Comparison of ENCODE assay signal across 1 cellular context in genomic region chr3:12484198-12484982, GRCh38.
TF ChIP-seq lines count a peak whose summit lies in the region.

TSS of gene TSEN2 (plus strand) at chr3:12484480. CDS start at chr3:12489801, 5,321 bp downstream.

TF ChIP-seq in K562, 482 proteins besides CTCF, POLR2A, EP300 and RAD21 (continued from another document and continues in another):
- TF ChIP-seq, protein P1, sequence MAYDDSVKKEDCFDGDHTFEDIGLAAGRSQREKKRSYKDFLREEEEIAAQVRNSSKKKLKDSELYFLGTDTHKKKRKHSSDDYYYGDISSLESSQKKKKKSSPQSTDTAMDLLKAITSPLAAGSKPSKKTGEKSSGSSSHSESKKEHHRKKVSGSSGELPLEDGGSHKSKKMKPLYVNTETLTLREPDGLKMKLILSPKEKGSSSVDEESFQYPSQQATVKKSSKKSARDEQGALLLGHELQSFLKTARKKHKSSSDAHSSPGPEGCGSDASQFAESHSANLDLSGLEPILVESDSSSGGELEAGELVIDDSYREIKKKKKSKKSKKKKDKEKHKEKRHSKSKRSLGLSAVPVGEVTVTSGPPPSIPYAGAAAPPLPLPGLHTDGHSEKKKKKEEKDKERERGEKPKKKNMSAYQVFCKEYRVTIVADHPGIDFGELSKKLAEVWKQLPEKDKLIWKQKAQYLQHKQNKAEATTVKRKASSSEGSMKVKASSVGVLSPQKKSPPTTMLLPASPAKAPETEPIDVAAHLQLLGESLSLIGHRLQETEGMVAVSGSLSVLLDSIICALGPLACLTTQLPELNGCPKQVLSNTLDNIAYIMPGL (CRISPR knock-in tag; IDR thresholded peaks at IDR 0.05) = peak; percentile 58; the same call in 1 of the 2 replicates
- 0 out of 2 replicates have a peak, but pooled peaks have one; percentile 56 for TF ChIP-seq FOXK1 (CRISPR knock-in tag; IDR thresholded peaks at IDR 0.05; ENCODE audit: borderline replicate concordance)
- no peak for TF ChIP-seq ZNF507 (tag; conservative IDR thresholded peaks at IDR 0.05)
- TF ChIP-seq, protein P2, sequence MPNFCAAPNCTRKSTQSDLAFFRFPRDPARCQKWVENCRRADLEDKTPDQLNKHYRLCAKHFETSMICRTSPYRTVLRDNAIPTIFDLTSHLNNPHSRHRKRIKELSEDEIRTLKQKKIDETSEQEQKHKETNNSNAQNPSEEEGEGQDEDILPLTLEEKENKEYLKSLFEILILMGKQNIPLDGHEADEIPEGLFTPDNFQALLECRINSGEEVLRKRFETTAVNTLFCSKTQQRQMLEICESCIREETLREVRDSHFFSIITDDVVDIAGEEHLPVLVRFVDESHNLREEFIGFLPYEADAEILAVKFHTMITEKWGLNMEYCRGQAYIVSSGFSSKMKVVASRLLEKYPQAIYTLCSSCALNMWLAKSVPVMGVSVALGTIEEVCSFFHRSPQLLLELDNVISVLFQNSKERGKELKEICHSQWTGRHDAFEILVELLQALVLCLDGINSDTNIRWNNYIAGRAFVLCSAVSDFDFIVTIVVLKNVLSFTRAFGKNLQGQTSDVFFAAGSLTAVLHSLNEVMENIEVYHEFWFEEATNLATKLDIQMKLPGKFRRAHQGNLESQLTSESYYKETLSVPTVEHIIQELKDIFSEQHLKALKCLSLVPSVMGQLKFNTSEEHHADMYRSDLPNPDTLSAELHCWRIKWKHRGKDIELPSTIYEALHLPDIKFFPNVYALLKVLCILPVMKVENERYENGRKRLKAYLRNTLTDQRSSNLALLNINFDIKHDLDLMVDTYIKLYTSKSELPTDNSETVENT (CRISPR knock-in tag; IDR thresholded peaks at IDR 0.05) = peak; percentile 63; the same call in 1 of the 2 replicates
- 0 out of 2 replicates have a peak, but pooled peaks have one; percentile 53 for TF ChIP-seq HSF4 (CRISPR knock-in tag; IDR thresholded peaks at IDR 0.05; ENCODE audit: borderline replicate concordance)
- peak; percentile 92 for TF ChIP-seq MXI1 (IDR thresholded peaks at IDR 0.05; ENCODE audit: low read depth, low read length)
- TF ChIP-seq, protein P3, sequence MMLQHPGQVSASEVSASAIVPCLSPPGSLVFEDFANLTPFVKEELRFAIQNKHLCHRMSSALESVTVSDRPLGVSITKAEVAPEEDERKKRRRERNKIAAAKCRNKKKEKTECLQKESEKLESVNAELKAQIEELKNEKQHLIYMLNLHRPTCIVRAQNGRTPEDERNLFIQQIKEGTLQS (IDR thresholded peaks at IDR 0.05) = no peak
- TF ChIP-seq, protein P3 (CRISPR knock-in tag; conservative IDR thresholded peaks at IDR 0.05) = peak; percentile 75
- TF ChIP-seq HDAC8 (tag; IDR thresholded peaks at IDR 0.05) = 0 out of 2 replicates have a peak, but pooled peaks have one; percentile 24
- TF ChIP-seq, protein P4, sequence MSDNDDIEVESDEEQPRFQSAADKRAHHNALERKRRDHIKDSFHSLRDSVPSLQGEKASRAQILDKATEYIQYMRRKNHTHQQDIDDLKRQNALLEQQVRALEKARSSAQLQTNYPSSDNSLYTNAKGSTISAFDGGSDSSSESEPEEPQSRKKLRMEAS (CRISPR knock-in tag; IDR thresholded peaks at IDR 0.05) = peak; percentile 91
- TF ChIP-seq CTBP1 (IDR thresholded peaks at IDR 0.05; ENCODE audit: borderline replicate concordance) = peak; percentile 85; the same call in 1 of the 2 replicates
- 0 out of 2 replicates have a peak, but pooled peaks have one; percentile 8 for TF ChIP-seq ZFP91 (CRISPR knock-in tag; IDR thresholded peaks at IDR 0.05)
- TF ChIP-seq, protein P5, sequence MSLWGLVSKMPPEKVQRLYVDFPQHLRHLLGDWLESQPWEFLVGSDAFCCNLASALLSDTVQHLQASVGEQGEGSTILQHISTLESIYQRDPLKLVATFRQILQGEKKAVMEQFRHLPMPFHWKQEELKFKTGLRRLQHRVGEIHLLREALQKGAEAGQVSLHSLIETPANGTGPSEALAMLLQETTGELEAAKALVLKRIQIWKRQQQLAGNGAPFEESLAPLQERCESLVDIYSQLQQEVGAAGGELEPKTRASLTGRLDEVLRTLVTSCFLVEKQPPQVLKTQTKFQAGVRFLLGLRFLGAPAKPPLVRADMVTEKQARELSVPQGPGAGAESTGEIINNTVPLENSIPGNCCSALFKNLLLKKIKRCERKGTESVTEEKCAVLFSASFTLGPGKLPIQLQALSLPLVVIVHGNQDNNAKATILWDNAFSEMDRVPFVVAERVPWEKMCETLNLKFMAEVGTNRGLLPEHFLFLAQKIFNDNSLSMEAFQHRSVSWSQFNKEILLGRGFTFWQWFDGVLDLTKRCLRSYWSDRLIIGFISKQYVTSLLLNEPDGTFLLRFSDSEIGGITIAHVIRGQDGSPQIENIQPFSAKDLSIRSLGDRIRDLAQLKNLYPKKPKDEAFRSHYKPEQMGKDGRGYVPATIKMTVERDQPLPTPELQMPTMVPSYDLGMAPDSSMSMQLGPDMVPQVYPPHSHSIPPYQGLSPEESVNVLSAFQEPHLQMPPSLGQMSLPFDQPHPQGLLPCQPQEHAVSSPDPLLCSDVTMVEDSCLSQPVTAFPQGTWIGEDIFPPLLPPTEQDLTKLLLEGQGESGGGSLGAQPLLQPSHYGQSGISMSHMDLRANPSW (CRISPR knock-in tag; IDR thresholded peaks at IDR 0.05) = 0 out of 2 replicates have a peak, but pooled peaks have one; percentile 45
- 0 out of 2 replicates have a peak, but pooled peaks have one; percentile 4 for TF ChIP-seq ZNF134 (CRISPR knock-in tag; conservative IDR thresholded peaks at IDR 0.05)
- TF ChIP-seq ZNF384 (IDR thresholded peaks at IDR 0.05; ENCODE audit: low read depth, low read length) = peak; percentile 11; the same call in 1 of the 2 replicates
- no peak for TF ChIP-seq CBFB (CRISPR knock-in tag; IDR thresholded peaks at IDR 0.05)
- peak; percentile 67 for TF ChIP-seq PKNOX1 (IDR thresholded peaks at IDR 0.05)
- TF ChIP-seq, protein P6, sequence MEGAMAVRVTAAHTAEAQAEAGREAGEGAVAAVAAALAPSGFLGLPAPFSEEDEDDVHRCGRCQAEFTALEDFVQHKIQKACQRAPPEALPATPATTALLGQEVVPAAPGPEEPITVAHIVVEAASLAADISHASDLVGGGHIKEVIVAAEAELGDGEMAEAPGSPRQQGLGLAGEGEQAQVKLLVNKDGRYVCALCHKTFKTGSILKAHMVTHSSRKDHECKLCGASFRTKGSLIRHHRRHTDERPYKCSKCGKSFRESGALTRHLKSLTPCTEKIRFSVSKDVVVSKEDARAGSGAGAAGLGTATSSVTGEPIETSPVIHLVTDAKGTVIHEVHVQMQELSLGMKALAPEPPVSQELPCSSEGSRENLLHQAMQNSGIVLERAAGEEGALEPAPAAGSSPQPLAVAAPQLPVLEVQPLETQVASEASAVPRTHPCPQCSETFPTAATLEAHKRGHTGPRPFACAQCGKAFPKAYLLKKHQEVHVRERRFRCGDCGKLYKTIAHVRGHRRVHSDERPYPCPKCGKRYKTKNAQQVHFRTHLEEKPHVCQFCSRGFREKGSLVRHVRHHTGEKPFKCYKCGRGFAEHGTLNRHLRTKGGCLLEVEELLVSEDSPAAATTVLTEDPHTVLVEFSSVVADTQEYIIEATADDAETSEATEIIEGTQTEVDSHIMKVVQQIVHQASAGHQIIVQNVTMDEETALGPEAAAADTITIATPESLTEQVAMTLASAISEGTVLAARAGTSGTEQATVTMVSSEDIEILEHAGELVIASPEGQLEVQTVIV (CRISPR knock-in tag; IDR thresholded peaks at IDR 0.05; ENCODE audit: borderline replicate concordance) = peak; percentile 99
- TF ChIP-seq TAF9B (IDR thresholded peaks at IDR 0.05; ENCODE audit: partially characterized antibody) = peak; percentile 26
- TF ChIP-seq HDAC6 (IDR thresholded peaks at IDR 0.05; ENCODE audit: low read depth, low read length) = peak; percentile 95; the same call in 1 of the 2 replicates
- TF ChIP-seq NR2C2 (CRISPR knock-in tag; IDR thresholded peaks at IDR 0.05) = peak; percentile 66; the same call in 1 of the 2 replicates
- TF ChIP-seq NR2C2 (tag; IDR thresholded peaks at IDR 0.05) = no peak; the same call in 1 of the 2 replicates
- peak; percentile 68; the same call in 1 of the 2 replicates for TF ChIP-seq ESRRA (IDR thresholded peaks at IDR 0.05; ENCODE audit: borderline replicate concordance, low read depth)
- TF ChIP-seq DIDO1 (tag; IDR thresholded peaks at IDR 0.05; ENCODE audit: low read depth) = peak; percentile 41; the same call in 1 of the 2 replicates
- peak in 1 of 2 experiments; percentile 76; a peak in 1 of 3 replicates for TF ChIP-seq CBX3 (IDR thresholded peaks at IDR 0.05; ENCODE audit: borderline replicate concordance in 1 of 2, low read length in 2 of 2)
- peak; percentile 86 for TF ChIP-seq CXXC5 (CRISPR knock-in tag; IDR thresholded peaks at IDR 0.05)
- peak in 1 of 2 experiments; percentile 55; a peak in 1 of 4 replicates for TF ChIP-seq SRF (CRISPR knock-in tag; IDR thresholded peaks at IDR 0.05)
- TF ChIP-seq PRMT5 (CRISPR knock-in tag; IDR thresholded peaks at IDR 0.05) = no peak
- TF ChIP-seq DNMT1 (IDR thresholded peaks at IDR 0.05) = no peak
- 0 out of 2 replicates have a peak, but pooled peaks have one; percentile 16 for TF ChIP-seq ERF (CRISPR knock-in tag; IDR thresholded peaks at IDR 0.05)
- TF ChIP-seq SAP30 (IDR thresholded peaks at IDR 0.05; ENCODE audit: borderline replicate concordance, insufficient read depth, low read depth, low read length, poor library complexity, severe bottlenecking) = peak; percentile 93
- TF ChIP-seq, protein P7, sequence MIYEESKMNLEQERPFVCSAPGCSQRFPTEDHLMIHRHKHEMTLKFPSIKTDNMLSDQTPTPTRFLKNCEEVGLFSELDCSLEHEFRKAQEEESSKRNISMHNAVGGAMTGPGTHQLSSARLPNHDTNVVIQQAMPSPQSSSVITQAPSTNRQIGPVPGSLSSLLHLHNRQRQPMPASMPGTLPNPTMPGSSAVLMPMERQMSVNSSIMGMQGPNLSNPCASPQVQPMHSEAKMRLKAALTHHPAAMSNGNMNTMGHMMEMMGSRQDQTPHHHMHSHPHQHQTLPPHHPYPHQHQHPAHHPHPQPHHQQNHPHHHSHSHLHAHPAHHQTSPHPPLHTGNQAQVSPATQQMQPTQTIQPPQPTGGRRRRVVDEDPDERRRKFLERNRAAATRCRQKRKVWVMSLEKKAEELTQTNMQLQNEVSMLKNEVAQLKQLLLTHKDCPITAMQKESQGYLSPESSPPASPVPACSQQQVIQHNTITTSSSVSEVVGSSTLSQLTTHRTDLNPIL (CRISPR knock-in tag; IDR thresholded peaks at IDR 0.05) = no peak
- 0 out of 2 replicates have a peak, but pooled peaks have one; percentile 4 for TF ChIP-seq ZNF740 (CRISPR knock-in tag; IDR thresholded peaks at IDR 0.05)
- TF ChIP-seq ZNF740 (tag; IDR thresholded peaks at IDR 0.05) = no peak
- no peak for TF ChIP-seq ZNF436 (CRISPR knock-in tag; IDR thresholded peaks at IDR 0.05)
- TF ChIP-seq, protein P8, sequence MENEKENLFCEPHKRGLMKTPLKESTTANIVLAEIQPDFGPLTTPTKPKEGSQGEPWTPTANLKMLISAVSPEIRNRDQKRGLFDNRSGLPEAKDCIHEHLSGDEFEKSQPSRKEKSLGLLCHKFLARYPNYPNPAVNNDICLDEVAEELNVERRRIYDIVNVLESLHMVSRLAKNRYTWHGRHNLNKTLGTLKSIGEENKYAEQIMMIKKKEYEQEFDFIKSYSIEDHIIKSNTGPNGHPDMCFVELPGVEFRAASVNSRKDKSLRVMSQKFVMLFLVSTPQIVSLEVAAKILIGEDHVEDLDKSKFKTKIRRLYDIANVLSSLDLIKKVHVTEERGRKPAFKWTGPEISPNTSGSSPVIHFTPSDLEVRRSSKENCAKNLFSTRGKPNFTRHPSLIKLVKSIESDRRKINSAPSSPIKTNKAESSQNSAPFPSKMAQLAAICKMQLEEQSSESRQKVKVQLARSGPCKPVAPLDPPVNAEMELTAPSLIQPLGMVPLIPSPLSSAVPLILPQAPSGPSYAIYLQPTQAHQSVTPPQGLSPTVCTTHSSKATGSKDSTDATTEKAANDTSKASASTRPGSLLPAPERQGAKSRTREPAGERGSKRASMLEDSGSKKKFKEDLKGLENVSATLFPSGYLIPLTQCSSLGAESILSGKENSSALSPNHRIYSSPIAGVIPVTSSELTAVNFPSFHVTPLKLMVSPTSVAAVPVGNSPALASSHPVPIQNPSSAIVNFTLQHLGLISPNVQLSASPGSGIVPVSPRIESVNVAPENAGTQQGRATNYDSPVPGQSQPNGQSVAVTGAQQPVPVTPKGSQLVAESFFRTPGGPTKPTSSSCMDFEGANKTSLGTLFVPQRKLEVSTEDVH (IDR thresholded peaks at IDR 0.05; ENCODE audit: low read depth, partially characterized antibody) = no peak
- 0 out of 2 replicates have a peak, but pooled peaks have one; percentile 12 for TF ChIP-seq TCF7L2 (IDR thresholded peaks at IDR 0.05; ENCODE audit: low read depth, low read length)
